ENCODE assay signal across 13 cellular contexts in genomic region chr16:8859913-8860881, GRCh38. TPM values are rescaled to one million over a fixed set of nuclear protein-coding genes. Genes with fewer than 3 reads are reported as not detected.
DNase-seq lines count a peak whose midpoint lies in the region; ATAC-seq and TF ChIP-seq lines count a peak whose summit lies in the region.
"Had no signal": no experiment of that assay in that cellular context is flagged by ENCODE, and none has a peak within 500 bp of the region (broad histone marks: within the 10 kb centered on the region; RNA-seq: fewer than 3 reads in every experiment).

No MANE protein-coding gene starts in this region.

- H3K9me3 Mint-ChIP-seq in stimulated activated naive CD8-positive, alpha-beta T cell treated with anti-CD3 and anti-CD28 coated beads, Interleukin-15, Interleukin-2, amounts not matched to agents 100 ng/mL and 50 ng/mL, for 24 hours, result no peaks in the 10 kb centered on the region
- H3K9me3 Mint-ChIP-seq in stimulated activated naive CD8-positive, alpha-beta T cell treated with anti-CD3 and anti-CD28 coated beads, Interleukin-15, amount 100 ng/mL, for 72 hours, result no peaks in the 10 kb centered on the region

- intact Hi-C loops in mucosa of descending colon (cut with DNase I, micrococcal nuclease), result no loop called here

- peaks cover 6 to 41% of the 10 kb centered on the region in 2 donors for H3K4me1 ChIP-seq in esophagus (ENCODE audit: control insufficient read depth in 2 of 2, insufficient read depth in 2 of 2, low read length in 1 of 2)
- peaks cover 18% of the 10 kb centered on the region for H3K4me1 ChIP-seq in mucosa of descending colon (ENCODE audit: low read depth)

- H3K9me3 ChIP-seq in esophagus (ENCODE audit: control insufficient read depth in 2 of 2, insufficient read depth in 1 of 2, low read depth in 1 of 2, low read length in 1 of 2), result no peaks in the 10 kb centered on the region
- no peaks in the 10 kb centered on the region for H3K9me3 ChIP-seq in mucosa of descending colon
- H3K9me3 ChIP-seq: thoracic aorta had no signal

- H3K27ac ChIP-seq in esophagus (ENCODE audit: low read depth in 2 of 2, low read length in 1 of 2), result peak overlapping the region; percentile 15 to 47
- H3K27ac ChIP-seq: thoracic aorta had no signal

- no peak for TF ChIP-seq CTCF in mucosa of descending colon (IDR thresholded peaks at IDR 0.05)

- peak overlapping the region; percentile 72 for H3K27ac Mint-ChIP-seq in stimulated activated naive CD8-positive, alpha-beta T cell treated with anti-CD3 and anti-CD28 coated beads, Interleukin-15, Interleukin-2, amounts not matched to agents 100 ng/mL and 50 ng/mL, for 24 hours
- H3K27ac Mint-ChIP-seq in stimulated activated naive CD8-positive, alpha-beta T cell treated with anti-CD3 and anti-CD28 coated beads, Interleukin-15, amount 100 ng/mL, for 72 hours, result peak overlapping the region in 1 of 2 donors; percentile 94

- H3K27me3 ChIP-seq in esophagus (ENCODE audit: control insufficient read depth in 1 of 2, insufficient read depth in 2 of 2, low read length in 2 of 2), result no peaks in the 10 kb centered on the region

- DNase-seq in stimulated activated naive CD8-positive, alpha-beta T cell treated with anti-CD3 and anti-CD28 coated beads, Interleukin-15, amount 100 ng/mL, for 72 hours, result no peak
- DNase-seq in mucosa of descending colon, result peak in 2 of 3 donors; percentile 27 to 52
- DNase-seq in NOMO-1 treated with DMSO at 0.1 percent for 48 hours (lab: John Stamatoyannopoulos, UW; ENCODE audit: unreplicated experiment), result no peak
- DNase-seq in effector CD8-positive, alpha-beta T cell (lab: John Stamatoyannopoulos, UW), result no peak
- no peak for DNase-seq in NCI-H510A treated with DMSO at 0.1 percent for 48 hours (lab: John Stamatoyannopoulos, UW)
- DNase-seq: left colon, NCI-H187 treated with DMSO at 0.1 percent for 48 hours, RPMI8226 had no signal

- H3K27me3 Mint-ChIP-seq in stimulated activated naive CD8-positive, alpha-beta T cell treated with anti-CD3 and anti-CD28 coated beads, Interleukin-15, Interleukin-2, amounts not matched to agents 100 ng/mL and 50 ng/mL, for 24 hours, result no peaks in the 10 kb centered on the region
- H3K27me3 Mint-ChIP-seq in stimulated activated naive CD8-positive, alpha-beta T cell treated with anti-CD3 and anti-CD28 coated beads, Interleukin-15, amount 100 ng/mL, for 72 hours, result no peaks in the 10 kb centered on the region

- peaks cover 18% of the 10 kb centered on the region for H3K4me1 Mint-ChIP-seq in stimulated activated naive CD8-positive, alpha-beta T cell treated with anti-CD3 and anti-CD28 coated beads, Interleukin-15, Interleukin-2, amounts not matched to agents 100 ng/mL and 50 ng/mL, for 24 hours (ENCODE audit: low read depth)
- peaks cover 73% of the 10 kb centered on the region for H3K4me1 Mint-ChIP-seq in stimulated activated naive CD8-positive, alpha-beta T cell treated with anti-CD3 and anti-CD28 coated beads, Interleukin-15, amount 100 ng/mL, for 72 hours

- H3K4me3 Mint-ChIP-seq in stimulated activated naive CD8-positive, alpha-beta T cell treated with anti-CD3 and anti-CD28 coated beads, Interleukin-15, Interleukin-2, amounts not matched to agents 100 ng/mL and 50 ng/mL, for 24 hours, result no peak overlapping the region
- H3K4me3 Mint-ChIP-seq in stimulated activated naive CD8-positive, alpha-beta T cell treated with anti-CD3 and anti-CD28 coated beads, Interleukin-15, amount 100 ng/mL, for 72 hours, result no peak overlapping the region

- 65% methylated on average over 25 of the region's 25 CpGs for WGBS in esophagus, 2 donors

- H3K36me3 ChIP-seq in esophagus (ENCODE audit: control insufficient read depth in 2 of 2, insufficient read depth in 2 of 2, low read length in 1 of 2), result peaks cover 2 to 39% of the 10 kb centered on the region in 2 donors
- no peaks in the 10 kb centered on the region for H3K36me3 ChIP-seq in mucosa of descending colon (ENCODE audit: low read depth)

- H3K4me3 ChIP-seq in esophagus (ENCODE audit: low read depth in 1 of 2, low read length in 2 of 2), result no peak overlapping the region
- no peak overlapping the region for H3K4me3 ChIP-seq in mucosa of descending colon
- H3K4me3 ChIP-seq: thoracic aorta had no signal

- peaks cover 25% of the 10 kb centered on the region for H3K36me3 Mint-ChIP-seq in stimulated activated naive CD8-positive, alpha-beta T cell treated with anti-CD3 and anti-CD28 coated beads, Interleukin-15, Interleukin-2, amounts not matched to agents 100 ng/mL and 50 ng/mL, for 24 hours (ENCODE audit: low read depth)

- no peak for ATAC-seq in stimulated activated naive CD8-positive, alpha-beta T cell treated with anti-CD3 and anti-CD28 coated beads, Interleukin-15, amount 100 ng/mL, for 72 hours
- ATAC-seq in mucosa of descending colon (no peak), HG02678 (IDR thresholded peaks at IDR 0.05; ENCODE audit: unreplicated experiment) (no peak)
- ATAC-seq: left colon had no signal

RNA-seq across cellular contexts. Expression of gene CARHSP1, which starts 8.6 kb away (rescaled TPM):
- 100 to 1,000 TPM; 212 to 343 TPM for polyA plus RNA-seq in esophagus
- 10 to 100 TPM; 42.7 to 69.4 (median 56.8) TPM for total RNA-seq in mucosa of descending colon

RNA-seq across cellular contexts. Expression of gene LITAFD, which starts 22.0 kb away (rescaled TPM):
- not detected for polyA plus RNA-seq in esophagus
- not detected for total RNA-seq in mucosa of descending colon
- total RNA-seq: cerebellum, left colon, thoracic aorta had no signal

Comparison
In these comparisons a context has a peak if more than half of its experiments do, and no peak if none do; other contexts are left out.
1. DNase-seq: peak in mucosa of descending colon (2 of 3); none in stimulated activated naive CD8-positive, alpha-beta T cell treated with anti-CD3 and anti-CD28 coated beads, Interleukin-15, amount 100 ng/mL, for 72 hours (0 of 2), NOMO-1 treated with DMSO at 0.1 percent for 48 hours (single experiment), effector CD8-positive, alpha-beta T cell (single experiment) and NCI-H510A treated with DMSO at 0.1 percent for 48 hours (single experiment).